Comparison of ENCODE assay signal across 1 cellular context in the genomic region with DNA sequence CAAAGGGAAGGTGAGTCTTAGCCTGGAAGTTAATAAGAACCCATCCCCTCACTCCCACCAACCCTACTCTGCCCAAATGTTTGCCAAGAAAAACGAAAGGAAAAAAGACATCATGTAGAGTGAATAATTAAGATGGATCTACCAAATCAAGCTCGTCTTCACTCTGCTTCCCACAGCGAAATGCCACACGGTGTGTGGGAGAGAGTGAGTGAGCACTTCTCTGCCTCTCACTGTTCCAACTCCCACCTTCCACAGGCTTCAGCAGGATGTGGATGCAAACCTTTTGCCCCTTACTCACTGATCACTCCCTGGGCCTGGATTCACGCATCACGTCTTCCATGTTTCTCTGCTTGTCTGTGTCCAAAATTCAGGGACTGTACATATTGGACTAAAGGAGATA.
TF ChIP-seq lines count a peak whose summit lies in the region.

No MANE protein-coding gene starts in this region.

TF ChIP-seq in WTC11, 78 proteins besides CTCF, POLR2A, EP300 and RAD21:
- no peak for TF ChIP-seq ATF6 (CRISPR knock-in tag; IDR thresholded peaks at IDR 0.05)
- TF ChIP-seq, protein P1, sequence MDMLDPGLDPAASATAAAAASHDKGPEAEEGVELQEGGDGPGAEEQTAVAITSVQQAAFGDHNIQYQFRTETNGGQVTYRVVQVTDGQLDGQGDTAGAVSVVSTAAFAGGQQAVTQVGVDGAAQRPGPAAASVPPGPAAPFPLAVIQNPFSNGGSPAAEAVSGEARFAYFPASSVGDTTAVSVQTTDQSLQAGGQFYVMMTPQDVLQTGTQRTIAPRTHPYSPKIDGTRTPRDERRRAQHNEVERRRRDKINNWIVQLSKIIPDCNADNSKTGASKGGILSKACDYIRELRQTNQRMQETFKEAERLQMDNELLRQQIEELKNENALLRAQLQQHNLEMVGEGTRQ (CRISPR knock-in tag; IDR thresholded peaks at IDR 0.05) = no peak
- TF ChIP-seq SMAD4 (CRISPR knock-in tag; IDR thresholded peaks at IDR 0.05) = no peak
- TF ChIP-seq SP1 (CRISPR knock-in tag; conservative IDR thresholded peaks at IDR 0.05) = no peak
- TF ChIP-seq, protein P2, sequence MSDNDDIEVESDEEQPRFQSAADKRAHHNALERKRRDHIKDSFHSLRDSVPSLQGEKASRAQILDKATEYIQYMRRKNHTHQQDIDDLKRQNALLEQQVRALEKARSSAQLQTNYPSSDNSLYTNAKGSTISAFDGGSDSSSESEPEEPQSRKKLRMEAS (CRISPR knock-in tag; IDR thresholded peaks at IDR 0.05) = no peak
- TF ChIP-seq, protein P3, sequence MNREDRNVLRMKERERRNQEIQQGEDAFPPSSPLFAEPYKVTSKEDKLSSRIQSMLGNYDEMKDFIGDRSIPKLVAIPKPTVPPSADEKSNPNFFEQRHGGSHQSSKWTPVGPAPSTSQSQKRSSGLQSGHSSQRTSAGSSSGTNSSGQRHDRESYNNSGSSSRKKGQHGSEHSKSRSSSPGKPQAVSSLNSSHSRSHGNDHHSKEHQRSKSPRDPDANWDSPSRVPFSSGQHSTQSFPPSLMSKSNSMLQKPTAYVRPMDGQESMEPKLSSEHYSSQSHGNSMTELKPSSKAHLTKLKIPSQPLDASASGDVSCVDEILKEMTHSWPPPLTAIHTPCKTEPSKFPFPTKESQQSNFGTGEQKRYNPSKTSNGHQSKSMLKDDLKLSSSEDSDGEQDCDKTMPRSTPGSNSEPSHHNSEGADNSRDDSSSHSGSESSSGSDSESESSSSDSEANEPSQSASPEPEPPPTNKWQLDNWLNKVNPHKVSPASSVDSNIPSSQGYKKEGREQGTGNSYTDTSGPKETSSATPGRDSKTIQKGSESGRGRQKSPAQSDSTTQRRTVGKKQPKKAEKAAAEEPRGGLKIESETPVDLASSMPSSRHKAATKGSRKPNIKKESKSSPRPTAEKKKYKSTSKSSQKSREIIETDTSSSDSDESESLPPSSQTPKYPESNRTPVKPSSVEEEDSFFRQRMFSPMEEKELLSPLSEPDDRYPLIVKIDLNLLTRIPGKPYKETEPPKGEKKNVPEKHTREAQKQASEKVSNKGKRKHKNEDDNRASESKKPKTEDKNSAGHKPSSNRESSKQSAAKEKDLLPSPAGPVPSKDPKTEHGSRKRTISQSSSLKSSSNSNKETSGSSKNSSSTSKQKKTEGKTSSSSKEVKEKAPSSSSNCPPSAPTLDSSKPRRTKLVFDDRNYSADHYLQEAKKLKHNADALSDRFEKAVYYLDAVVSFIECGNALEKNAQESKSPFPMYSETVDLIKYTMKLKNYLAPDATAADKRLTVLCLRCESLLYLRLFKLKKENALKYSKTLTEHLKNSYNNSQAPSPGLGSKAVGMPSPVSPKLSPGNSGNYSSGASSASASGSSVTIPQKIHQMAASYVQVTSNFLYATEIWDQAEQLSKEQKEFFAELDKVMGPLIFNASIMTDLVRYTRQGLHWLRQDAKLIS (CRISPR knock-in tag; IDR thresholded peaks at IDR 0.05; ENCODE audit: borderline replicate concordance) = no peak
- no peak for TF ChIP-seq NFATC4 (CRISPR knock-in tag; IDR thresholded peaks at IDR 0.05)
- TF ChIP-seq, protein P4, sequence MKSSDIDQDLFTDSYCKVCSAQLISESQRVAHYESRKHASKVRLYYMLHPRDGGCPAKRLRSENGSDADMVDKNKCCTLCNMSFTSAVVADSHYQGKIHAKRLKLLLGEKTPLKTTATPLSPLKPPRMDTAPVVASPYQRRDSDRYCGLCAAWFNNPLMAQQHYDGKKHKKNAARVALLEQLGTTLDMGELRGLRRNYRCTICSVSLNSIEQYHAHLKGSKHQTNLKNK (CRISPR knock-in tag; IDR thresholded peaks at IDR 0.05) = no peak
- TF ChIP-seq FOXK1 (CRISPR knock-in tag; IDR thresholded peaks at IDR 0.05) = no peak
- no peak for TF ChIP-seq GRHL2 (CRISPR knock-in tag; IDR thresholded peaks at IDR 0.05; ENCODE audit: insufficient replicate concordance, severe bottlenecking)
- TF ChIP-seq NFYB (CRISPR knock-in tag; conservative IDR thresholded peaks at IDR 0.05; ENCODE audit: low read depth) = no peak
- no peak for TF ChIP-seq RORB (CRISPR knock-in tag; IDR thresholded peaks at IDR 0.05)
- no peak for TF ChIP-seq SMAD3 (CRISPR knock-in tag; IDR thresholded peaks at IDR 0.05; ENCODE audit: borderline replicate concordance)
- TF ChIP-seq, protein P5, sequence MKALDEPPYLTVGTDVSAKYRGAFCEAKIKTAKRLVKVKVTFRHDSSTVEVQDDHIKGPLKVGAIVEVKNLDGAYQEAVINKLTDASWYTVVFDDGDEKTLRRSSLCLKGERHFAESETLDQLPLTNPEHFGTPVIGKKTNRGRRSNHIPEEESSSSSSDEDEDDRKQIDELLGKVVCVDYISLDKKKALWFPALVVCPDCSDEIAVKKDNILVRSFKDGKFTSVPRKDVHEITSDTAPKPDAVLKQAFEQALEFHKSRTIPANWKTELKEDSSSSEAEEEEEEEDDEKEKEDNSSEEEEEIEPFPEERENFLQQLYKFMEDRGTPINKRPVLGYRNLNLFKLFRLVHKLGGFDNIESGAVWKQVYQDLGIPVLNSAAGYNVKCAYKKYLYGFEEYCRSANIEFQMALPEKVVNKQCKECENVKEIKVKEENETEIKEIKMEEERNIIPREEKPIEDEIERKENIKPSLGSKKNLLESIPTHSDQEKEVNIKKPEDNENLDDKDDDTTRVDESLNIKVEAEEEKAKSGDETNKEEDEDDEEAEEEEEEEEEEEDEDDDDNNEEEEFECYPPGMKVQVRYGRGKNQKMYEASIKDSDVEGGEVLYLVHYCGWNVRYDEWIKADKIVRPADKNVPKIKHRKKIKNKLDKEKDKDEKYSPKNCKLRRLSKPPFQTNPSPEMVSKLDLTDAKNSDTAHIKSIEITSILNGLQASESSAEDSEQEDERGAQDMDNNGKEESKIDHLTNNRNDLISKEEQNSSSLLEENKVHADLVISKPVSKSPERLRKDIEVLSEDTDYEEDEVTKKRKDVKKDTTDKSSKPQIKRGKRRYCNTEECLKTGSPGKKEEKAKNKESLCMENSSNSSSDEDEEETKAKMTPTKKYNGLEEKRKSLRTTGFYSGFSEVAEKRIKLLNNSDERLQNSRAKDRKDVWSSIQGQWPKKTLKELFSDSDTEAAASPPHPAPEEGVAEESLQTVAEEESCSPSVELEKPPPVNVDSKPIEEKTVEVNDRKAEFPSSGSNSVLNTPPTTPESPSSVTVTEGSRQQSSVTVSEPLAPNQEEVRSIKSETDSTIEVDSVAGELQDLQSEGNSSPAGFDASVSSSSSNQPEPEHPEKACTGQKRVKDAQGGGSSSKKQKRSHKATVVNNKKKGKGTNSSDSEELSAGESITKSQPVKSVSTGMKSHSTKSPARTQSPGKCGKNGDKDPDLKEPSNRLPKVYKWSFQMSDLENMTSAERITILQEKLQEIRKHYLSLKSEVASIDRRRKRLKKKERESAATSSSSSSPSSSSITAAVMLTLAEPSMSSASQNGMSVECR (CRISPR knock-in tag; IDR thresholded peaks at IDR 0.05; ENCODE audit: borderline replicate concordance) = no peak
- TF ChIP-seq NR3C1 (CRISPR knock-in tag; conservative IDR thresholded peaks at IDR 0.05; ENCODE audit: low read depth) = no peak
